ENCODE assay signal across 1 cellular context in the genomic region with DNA sequence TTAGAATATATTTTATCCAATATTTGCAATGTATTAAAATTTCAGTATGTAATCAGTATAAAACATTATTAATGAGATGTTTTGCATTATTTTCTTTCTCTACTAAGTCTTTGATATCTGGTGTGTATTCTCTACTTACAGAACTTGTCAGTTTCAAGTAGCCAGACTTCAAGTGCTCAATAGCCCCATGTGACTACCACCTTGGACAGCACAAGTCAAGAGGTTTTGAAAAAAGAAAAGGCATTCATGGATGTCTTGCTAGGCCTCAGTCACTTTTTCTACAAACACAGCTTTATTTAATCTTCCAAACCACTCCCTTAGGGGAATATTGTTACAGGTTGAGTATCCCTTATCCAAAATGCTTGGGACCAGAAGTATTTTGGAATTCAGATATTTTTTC.
A peak's percentile ranks its signal among the peaks of the same experiment; 100 is the strongest.
TF ChIP-seq lines count a peak whose summit lies in the region.

No MANE protein-coding gene starts in this region.

TF ChIP-seq in SK-N-SH, 30 proteins besides CTCF, POLR2A, EP300 and RAD21 (continued from another document):
- TF ChIP-seq, protein P1, sequence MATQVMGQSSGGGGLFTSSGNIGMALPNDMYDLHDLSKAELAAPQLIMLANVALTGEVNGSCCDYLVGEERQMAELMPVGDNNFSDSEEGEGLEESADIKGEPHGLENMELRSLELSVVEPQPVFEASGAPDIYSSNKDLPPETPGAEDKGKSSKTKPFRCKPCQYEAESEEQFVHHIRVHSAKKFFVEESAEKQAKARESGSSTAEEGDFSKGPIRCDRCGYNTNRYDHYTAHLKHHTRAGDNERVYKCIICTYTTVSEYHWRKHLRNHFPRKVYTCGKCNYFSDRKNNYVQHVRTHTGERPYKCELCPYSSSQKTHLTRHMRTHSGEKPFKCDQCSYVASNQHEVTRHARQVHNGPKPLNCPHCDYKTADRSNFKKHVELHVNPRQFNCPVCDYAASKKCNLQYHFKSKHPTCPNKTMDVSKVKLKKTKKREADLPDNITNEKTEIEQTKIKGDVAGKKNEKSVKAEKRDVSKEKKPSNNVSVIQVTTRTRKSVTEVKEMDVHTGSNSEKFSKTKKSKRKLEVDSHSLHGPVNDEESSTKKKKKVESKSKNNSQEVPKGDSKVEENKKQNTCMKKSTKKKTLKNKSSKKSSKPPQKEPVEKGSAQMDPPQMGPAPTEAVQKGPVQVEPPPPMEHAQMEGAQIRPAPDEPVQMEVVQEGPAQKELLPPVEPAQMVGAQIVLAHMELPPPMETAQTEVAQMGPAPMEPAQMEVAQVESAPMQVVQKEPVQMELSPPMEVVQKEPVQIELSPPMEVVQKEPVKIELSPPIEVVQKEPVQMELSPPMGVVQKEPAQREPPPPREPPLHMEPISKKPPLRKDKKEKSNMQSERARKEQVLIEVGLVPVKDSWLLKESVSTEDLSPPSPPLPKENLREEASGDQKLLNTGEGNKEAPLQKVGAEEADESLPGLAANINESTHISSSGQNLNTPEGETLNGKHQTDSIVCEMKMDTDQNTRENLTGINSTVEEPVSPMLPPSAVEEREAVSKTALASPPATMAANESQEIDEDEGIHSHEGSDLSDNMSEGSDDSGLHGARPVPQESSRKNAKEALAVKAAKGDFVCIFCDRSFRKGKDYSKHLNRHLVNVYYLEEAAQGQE (IDR thresholded peaks at IDR 0.05; ENCODE audit: low read depth, low read length): peak; percentile 80; the same call in 1 of the 2 replicates
